ENCODE assay signal across 1 cellular context in genomic region chr1:197437891-197438853, GRCh38.
TF ChIP-seq lines count a peak whose summit lies in the region.

No MANE protein-coding gene starts in this region.

TF ChIP-seq in H1, 55 proteins besides CTCF, POLR2A, EP300 and RAD21 (continued from another document):
- TF ChIP-seq, protein P1, sequence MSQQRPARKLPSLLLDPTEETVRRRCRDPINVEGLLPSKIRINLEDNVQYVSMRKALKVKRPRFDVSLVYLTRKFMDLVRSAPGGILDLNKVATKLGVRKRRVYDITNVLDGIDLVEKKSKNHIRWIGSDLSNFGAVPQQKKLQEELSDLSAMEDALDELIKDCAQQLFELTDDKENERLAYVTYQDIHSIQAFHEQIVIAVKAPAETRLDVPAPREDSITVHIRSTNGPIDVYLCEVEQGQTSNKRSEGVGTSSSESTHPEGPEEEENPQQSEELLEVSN (IDR thresholded peaks at IDR 0.05) = no peak
